In genomic region chr1:92464588-92465255, GRCh38 we compare ENCODE assay signal across 1 cellular context.
TF ChIP-seq lines count a peak whose summit lies in the region.

No MANE protein-coding gene starts in this region.

TF ChIP-seq in GM12878, 131 proteins besides CTCF, POLR2A, EP300 and RAD21:
- TF ChIP-seq ZBTB4 (CRISPR knock-in tag; IDR thresholded peaks at IDR 0.05) (no peak), NR2F1 (conservative IDR thresholded peaks at IDR 0.05) (0 out of 2 replicates have a peak, but pooled peaks have one; percentile 22), IKZF1 (conservative IDR thresholded peaks at IDR 0.05) (peak; percentile 48), EED (IDR thresholded peaks at IDR 0.05; ENCODE audit: low read depth) (0 out of 2 replicates have a peak, but pooled peaks have one; percentile 22), POLR2AphosphoS2 (IDR thresholded peaks at IDR 0.05; ENCODE audit: low read depth, low read length) (no peak), RELB (IDR thresholded peaks at IDR 0.05; ENCODE audit: low read depth) (0 out of 2 replicates have a peak, but pooled peaks have one; percentile 33), DPF2 (IDR thresholded peaks at IDR 0.05) (0 out of 2 replicates have a peak, but pooled peaks have one; percentile 18)
